8 cellular contexts compared by ENCODE assay signal in the genomic region with DNA sequence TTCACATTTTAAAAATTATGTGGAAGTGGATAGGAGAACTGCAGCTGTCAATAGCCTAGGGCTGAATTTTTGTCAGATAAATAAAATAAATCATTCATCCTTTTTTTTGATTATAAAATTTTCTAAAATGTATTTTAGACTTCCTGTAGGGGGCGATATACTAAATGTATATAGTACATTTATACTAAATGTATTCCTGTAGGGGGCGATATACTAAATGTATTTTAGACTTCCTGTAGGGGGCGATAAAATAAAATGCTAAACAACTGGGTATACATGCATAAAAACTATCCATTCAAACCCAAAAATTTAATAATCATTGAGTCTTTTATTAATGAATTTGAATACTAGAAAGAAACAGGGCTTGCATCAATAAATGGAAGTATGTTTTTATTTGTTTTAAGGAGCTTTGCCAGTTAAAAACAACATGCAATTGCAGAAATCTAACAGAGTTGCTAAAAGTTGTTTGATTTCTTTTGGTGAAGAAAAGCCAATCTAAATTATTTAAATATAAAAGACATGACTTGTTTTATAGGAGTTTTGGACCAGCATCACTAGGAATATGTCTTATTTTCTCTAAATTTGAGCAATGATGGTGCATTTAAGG. TPM values are rescaled to one million over a fixed set of nuclear protein-coding genes. Genes with fewer than 3 reads are reported as not detected.
A peak's percentile ranks its signal among the peaks of the same experiment; 100 is the strongest.
DNase-seq lines count a peak whose midpoint lies in the region; ATAC-seq, FAIRE-seq and TF ChIP-seq lines count a peak whose summit lies in the region.

No MANE protein-coding gene starts in this region.

- no peaks in the 10 kb centered on the region for H3K27me3 ChIP-seq in BE2C
- no peaks in the 10 kb centered on the region for H3K27me3 ChIP-seq in kidney epithelial cell (ENCODE audit: control insufficient read depth, insufficient read depth, low read length)

- no peaks in the 10 kb centered on the region for H3K36me3 ChIP-seq in BE2C
- H3K36me3 ChIP-seq in kidney epithelial cell (ENCODE audit: control insufficient read depth, insufficient read depth, low read length): no peaks in the 10 kb centered on the region

- H3K9me3 ChIP-seq in BE2C: no peaks in the 10 kb centered on the region

- no peak overlapping the region for H3K27ac ChIP-seq in VCaP

- DNase-seq in BE2C (no peak), GM19239 (ENCODE audit: insufficient read length, low spot score) (no peak), NCI-H146 (lab: John Stamatoyannopoulos, UW) (peak; percentile 71), kidney epithelial cell (ENCODE audit: low read depth) (no peak), UCSD-AML1 (lab: John Stamatoyannopoulos, UW; ENCODE audit: unreplicated experiment) (no peak), cerebellar nuclear complex (lab: John Stamatoyannopoulos, UW) (no peak)

- peak; percentile 49 for FAIRE-seq in GM19239 (lab: Jason Lieb, UNC)

- no peaks in the 10 kb centered on the region for H3K4me1 ChIP-seq in BE2C

- TF ChIP-seq CTCF in BE2C (IDR thresholded peaks at IDR 0.05; ENCODE audit: low read depth, low read length) (peak; percentile 67; the same call in 1 of the 2 replicates), VCaP (conservative IDR thresholded peaks at IDR 0.05) (peak; percentile 74), kidney epithelial cell (IDR thresholded peaks at IDR 0.05; ENCODE audit: insufficient read depth, low read length, poor library complexity, severe bottlenecking) (peak; percentile 76)

- ATAC-seq in HG03280 (IDR thresholded peaks at IDR 0.05; ENCODE audit: unreplicated experiment): no peak

- H3K4me3 ChIP-seq in BE2C (ENCODE audit: low read depth, low read length): no peak overlapping the region
- no peak overlapping the region for H3K4me3 ChIP-seq in kidney epithelial cell (ENCODE audit: low read depth, low read length)

RNA-seq across cellular contexts. Expression of gene CLCA1, which starts 31.4 kb away (rescaled TPM):
- polyA plus RNA-seq in BE2C (2012; ENCODE audit: insufficient read depth, insufficient read length, low read depth): not detected
- total RNA-seq in kidney epithelial cell: not detected in 2 replicates

RNA-seq across cellular contexts. Expression of gene CLCA4, which starts 46.8 kb away (rescaled TPM):
- not detected for polyA plus RNA-seq in BE2C (2012; ENCODE audit: insufficient read depth, insufficient read length, low read depth)
- not detected in 2 replicates for total RNA-seq in kidney epithelial cell
